8 cellular contexts compared by ENCODE assay signal in the genomic region with DNA sequence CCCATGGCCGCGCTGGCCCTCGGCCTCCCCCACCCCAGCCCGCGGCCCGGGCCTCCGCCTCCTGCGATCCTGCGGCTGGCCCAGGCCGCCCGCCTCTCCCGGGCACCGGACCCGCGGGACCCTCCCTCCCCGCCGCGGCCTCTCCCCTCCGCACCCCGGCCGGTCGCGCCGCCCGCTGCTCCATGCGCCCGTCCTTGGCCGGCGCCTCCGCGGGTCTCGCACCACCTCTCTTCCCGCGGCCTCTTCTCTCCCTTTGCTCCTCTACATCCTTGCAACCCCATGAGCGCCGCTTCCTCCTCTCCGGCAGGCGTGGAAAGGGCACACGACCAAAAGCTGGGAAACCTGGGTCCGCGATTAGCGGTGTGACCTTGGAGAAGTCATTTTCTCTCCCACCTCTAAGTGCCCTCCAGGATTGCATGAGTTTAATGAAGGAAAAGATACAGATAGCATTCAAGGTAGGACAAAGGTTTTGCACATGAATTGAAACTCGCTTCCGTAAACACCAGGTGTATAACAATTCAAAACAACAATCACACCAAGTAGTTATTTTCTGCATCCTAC. TPM values are rescaled to one million over a fixed set of nuclear protein-coding genes. Genes with fewer than 3 reads are reported as not detected.
DNase-seq lines count a peak whose midpoint lies in the region; ATAC-seq and TF ChIP-seq lines count a peak whose summit lies in the region.

No MANE protein-coding gene starts in this region.

- peaks cover 14 to 45% (median 34%) of the 10 kb centered on the region in 4 donors for H3K4me1 Mint-ChIP-seq in CD4-positive, CD25-positive, alpha-beta regulatory T cell

- H3K4me3 ChIP-seq in CD4-positive, CD25-positive, alpha-beta regulatory T cell (ENCODE audit: low read depth, low read length): peak overlapping the region; percentile 61
- peak overlapping the region; percentile 94 for H3K4me3 ChIP-seq in PC-3 (ENCODE audit: low read length)
- H3K4me3 ChIP-seq in right cardiac atrium (ENCODE audit: low read length): peak overlapping the region; percentile 96
- H3K4me3 ChIP-seq in psoas muscle: peak overlapping the region; percentile 97

- H2AFZ ChIP-seq in PC-3 (ENCODE audit: low read length): peak overlapping the region; percentile 87

- peak overlapping the region; percentile 74 for H3K4me2 ChIP-seq in PC-3 (ENCODE audit: low read length)

- H3K27me3 ChIP-seq in CD4-positive, CD25-positive, alpha-beta regulatory T cell (ENCODE audit: control insufficient read depth, insufficient read depth, low read length): no peaks in the 10 kb centered on the region
- H3K27me3 ChIP-seq in PC-3 (ENCODE audit: low read length): no peaks in the 10 kb centered on the region
- H3K27me3 ChIP-seq in right cardiac atrium (ENCODE audit: control insufficient read depth, insufficient read depth): no peaks in the 10 kb centered on the region
- no peaks in the 10 kb centered on the region for H3K27me3 ChIP-seq in psoas muscle (ENCODE audit: insufficient read depth in 3 of 3, low read length in 2 of 3)

- TF ChIP-seq CTCF in PC-3 (conservative IDR thresholded peaks at IDR 0.05; ENCODE audit: low read depth, low read length): no peak
- TF ChIP-seq CTCF in psoas muscle (IDR thresholded peaks at IDR 0.05): no peak

- H3K79me2 ChIP-seq in PC-3 (ENCODE audit: low read length): peaks cover 34% of the 10 kb centered on the region

- H3K27ac Mint-ChIP-seq in CD4-positive, CD25-positive, alpha-beta regulatory T cell: peak overlapping the region; percentile 87 to 96 (median 95)

- H3K9ac ChIP-seq in PC-3 (ENCODE audit: low read length): peak overlapping the region; percentile 53; the same call in 1 of the 2 replicates

- H3K9me3 ChIP-seq in CD4-positive, CD25-positive, alpha-beta regulatory T cell (ENCODE audit: control insufficient read depth in 2 of 2, low read length in 2 of 2): no peaks in the 10 kb centered on the region
- H3K9me3 ChIP-seq in PC-3 (ENCODE audit: low read length) (no peaks in the 10 kb centered on the region), right cardiac atrium (ENCODE audit: control insufficient read depth, low read length) (no peaks in the 10 kb centered on the region), psoas muscle (no peaks in the 10 kb centered on the region)

- intact Hi-C loops in PC-3 (cut with micrococcal nuclease): loop anchor here (5.0 kb wide), 1 partner anchor 377 kb away; the partner anchor contains the start of gene KMT2E
- intact Hi-C loops in right cardiac atrium (cut with DNase I): no loop called here
- intact Hi-C loops in psoas muscle (cut with DNase I): loop anchor here in 1 of 2 donors (10.0 kb wide), 1 partner anchor 54 kb away; no protein-coding TSS in a partner anchor

- H3K9me2 ChIP-seq in PC-3 (replicated peaks; ENCODE audit: low read length): no peaks in the 10 kb centered on the region

- peaks cover 5% of the 10 kb centered on the region for H3K27me3 Mint-ChIP-seq in CD4-positive, CD25-positive, alpha-beta regulatory T cell

- H3K9me3 Mint-ChIP-seq in CD4-positive, CD25-positive, alpha-beta regulatory T cell: peaks cover 0 to 2% (median 0%) of the 10 kb centered on the region in 7 donors

- peak in 2 of 3 donors; percentile 34 to 39 for DNase-seq in CD4-positive, CD25-positive, alpha-beta regulatory T cell
- DNase-seq in PC-3 (peak; percentile 52), amniotic epithelial cell (ENCODE audit: low read depth) (peak; percentile 50), right cardiac atrium (peak in 2 of 3 donors; percentile 56 to 75), psoas muscle (peak; percentile 58 to 68), germinal center (ENCODE audit: low spot score) (no peak)

- CTCF ChIA-PET in PC-3 (lab: Charles Lee): interaction anchor here (0.6 kb wide), 1 partner anchor 377 kb away, joined by 6 read pairs; no protein-coding TSS in a partner anchor

- peak overlapping the region; percentile 50 for H3K27ac ChIP-seq in CD4-positive, CD25-positive, alpha-beta regulatory T cell (ENCODE audit: insufficient read depth, low read length, poor library complexity, severe bottlenecking)
- no peak overlapping the region for H3K27ac ChIP-seq in PC-3 (ENCODE audit: low read length)
- H3K27ac ChIP-seq in right cardiac atrium (ENCODE audit: low read length): peak overlapping the region; percentile 57
- H3K27ac ChIP-seq in psoas muscle: no peak overlapping the region

- POLR2A ChIA-PET in PC-3 (lab: Charles Lee; ENCODE audit: unreplicated experiment): interaction anchor here (0.6 to 0.7 kb wide), 3 partner anchors 30 to 727 kb away, joined by 3 to 14 read pairs (median 8); no protein-coding TSS in a partner anchor

- H4K20me1 ChIP-seq in PC-3 (ENCODE audit: low read length): peaks cover 7% of the 10 kb centered on the region

- H3K36me3 ChIP-seq in CD4-positive, CD25-positive, alpha-beta regulatory T cell (ENCODE audit: control insufficient read depth, insufficient read depth, low read length): no peaks in the 10 kb centered on the region
- no peaks in the 10 kb centered on the region for H3K36me3 ChIP-seq in PC-3 (ENCODE audit: low read depth, low read length)
- no peaks in the 10 kb centered on the region for H3K36me3 ChIP-seq in psoas muscle (ENCODE audit: insufficient read depth in 1 of 2, low read depth in 1 of 2)

- peaks cover 6% of the 10 kb centered on the region for H3K36me3 Mint-ChIP-seq in CD4-positive, CD25-positive, alpha-beta regulatory T cell

- H3K4me1 ChIP-seq in CD4-positive, CD25-positive, alpha-beta regulatory T cell (ENCODE audit: control insufficient read depth, insufficient read depth, low read length, poor library complexity, severe bottlenecking): peaks cover 20% of the 10 kb centered on the region
- H3K4me1 ChIP-seq in PC-3 (ENCODE audit: insufficient read depth, low read length) (peaks cover 8% of the 10 kb centered on the region; the same call in 1 of the 2 replicates), right cardiac atrium (ENCODE audit: control insufficient read depth, insufficient read depth, low read length) (no peaks in the 10 kb centered on the region), psoas muscle (peaks cover 11% of the 10 kb centered on the region)

- 5% methylated on average over 44 of the region's 44 CpGs for WGBS in right cardiac atrium
- WGBS in psoas muscle, 3 donors: 5 to 8% (median 7%) methylated on average over 27 to 44 of the region's 44 CpGs

- peak; percentile 13 to 22 for ATAC-seq in CD4-positive, CD25-positive, alpha-beta regulatory T cell (ENCODE audit: low read depth in 2 of 2)
- ATAC-seq in GM19438 (IDR thresholded peaks at IDR 0.05; ENCODE audit: low read depth, unreplicated experiment): peak; percentile 15
- peak; percentile 24 for ATAC-seq in HG03571 (IDR thresholded peaks at IDR 0.05; ENCODE audit: unreplicated experiment)
- ATAC-seq in PC-3: peak; percentile 62
- ATAC-seq in right cardiac atrium: peak; percentile 72 to 73
- ATAC-seq in psoas muscle: peak; percentile 18 to 59 (median 37)

- no TSS peak for BruUV-seq in PC-3 (replicated peaks; lab: Mats Ljungman, UMichigan)

- H3K4me3 Mint-ChIP-seq in CD4-positive, CD25-positive, alpha-beta regulatory T cell: peak overlapping the region; percentile 86 to 99 (median 92)

- no peaks in the 10 kb centered on the region for H3F3A ChIP-seq in PC-3 (ENCODE audit: low read length, unreplicated experiment)

RNA-seq across cellular contexts. Expression of gene SRPK2, which starts 0.4 kb away (rescaled TPM):
- total RNA-seq in CD4-positive, CD25-positive, alpha-beta regulatory T cell: 77.2 TPM
- 10 to 100 TPM; 50.3 to 72.7 (median 59.8) TPM for polyA plus RNA-seq in CD4-positive, CD25-positive, alpha-beta regulatory T cell
- 21.6 and 32.1 TPM in 2 replicates for total RNA-seq in PC-3 (2014; rRNA removed)
- total RNA-seq in right cardiac atrium: 10 to 100 TPM; 30.2 to 32.4 (median 31.8) TPM
- 10.4 TPM for polyA plus RNA-seq in right cardiac atrium
- 10 to 100 TPM; 33.2 to 51.3 (median 39.0) TPM for total RNA-seq in psoas muscle
- polyA plus RNA-seq in psoas muscle: 10 to 100 TPM; 12.7 to 22.9 (median 21.7) TPM

Comparison
In these comparisons a context has a peak if more than half of its experiments do, and no peak if none do; other contexts are left out.
1. ATAC-seq: peak in every context shown above with its lines; median percentile 72 in right cardiac atrium; 62 in PC-3; 37 in psoas muscle; 24 in HG03571; 18 in CD4-positive, CD25-positive, alpha-beta regulatory T cell; 15 in GM19438.
2. H3K27ac ChIP-seq: peak in CD4-positive, CD25-positive, alpha-beta regulatory T cell (single experiment) and right cardiac atrium (single experiment); none in PC-3 (single experiment) and psoas muscle (single experiment).
3. Peak in every context shown above with its lines, with median percentiles within 50 percentile points of each other: H3K4me3 ChIP-seq.